In the genomic region with DNA sequence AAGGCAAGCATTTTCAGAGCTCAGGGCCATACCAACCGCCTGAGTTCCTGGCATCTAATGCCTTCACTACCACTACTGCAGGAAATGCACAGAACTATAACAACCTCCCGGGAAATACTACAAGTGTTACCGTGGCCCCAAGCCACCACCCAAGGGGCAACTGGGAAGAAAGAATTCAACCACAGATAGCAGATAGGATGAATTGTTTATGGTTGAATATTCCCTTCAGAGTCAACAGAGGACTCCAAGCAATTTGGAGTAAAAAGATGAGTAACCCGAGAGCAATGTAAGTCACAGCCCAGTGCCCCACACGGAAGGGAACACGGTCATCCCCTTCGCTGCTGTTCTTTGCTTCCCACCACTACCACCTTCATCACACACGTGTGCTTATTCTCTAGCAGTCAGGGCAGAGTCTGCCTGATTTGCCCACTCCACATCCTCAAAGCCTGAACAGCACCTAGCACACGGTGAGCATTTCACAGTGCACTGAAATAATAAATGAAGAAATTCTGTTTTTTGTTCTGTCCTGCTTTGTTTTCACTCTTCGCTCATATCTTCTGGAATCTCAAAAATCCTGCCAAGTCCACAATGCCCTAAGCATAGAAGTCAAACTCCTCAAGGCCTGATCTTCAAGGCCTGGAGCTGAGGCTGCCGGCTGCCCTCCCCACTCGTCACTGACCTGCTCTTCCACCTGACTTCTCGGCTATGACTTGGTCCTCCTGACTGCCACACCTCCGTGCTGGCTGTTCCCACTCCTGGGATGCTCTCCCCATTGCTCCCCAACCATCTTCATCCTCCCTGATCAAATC, we compare ENCODE assay signal across 9 cellular contexts.
DNase-seq lines count a peak whose midpoint lies in the region; ATAC-seq and TF ChIP-seq lines count a peak whose summit lies in the region.
"Had no signal": no experiment of that assay in that cellular context is flagged by ENCODE, and none has a peak within 500 bp of the region (broad histone marks: within the 10 kb centered on the region; RNA-seq: fewer than 3 reads in every experiment).

No MANE protein-coding gene starts in this region.

- H3K27ac ChIP-seq in body of pancreas, result peak overlapping the region; percentile 78 to 88 (median 87)
- H3K27ac ChIP-seq in aorta (ENCODE audit: low read depth in 1 of 2, low read length in 2 of 2), result peak overlapping the region; percentile 96 to 100

- TF ChIP-seq POLR2A in body of pancreas (IDR thresholded peaks at IDR 0.05), result peak in 2 of 3 donors; percentile 20 to 28

- WGBS in body of pancreas, 2 donors, result 37 to 44% methylated on average over 14 of the region's 14 CpGs
- WGBS in aorta, 2 donors, result 5 to 8% methylated on average over 14 of the region's 14 CpGs

- H3K9me3 ChIP-seq in body of pancreas, result no peaks in the 10 kb centered on the region
- H3K9me3 ChIP-seq in aorta (ENCODE audit: control insufficient read depth, low read length), result no peaks in the 10 kb centered on the region

- H3K36me3 ChIP-seq in body of pancreas (replicated peaks in 1 of 2; ENCODE audit: insufficient read depth in 1 of 2, low read depth in 2 of 2) (no peaks in the 10 kb centered on the region), aorta (ENCODE audit: control insufficient read depth in 1 of 2, insufficient read depth in 2 of 2, low read length in 1 of 2) (no peaks in the 10 kb centered on the region)

- H3K4me3 ChIP-seq in body of pancreas, result no peak overlapping the region
- H3K4me3 ChIP-seq in aorta (ENCODE audit: low read length in 2 of 2), result no peak overlapping the region

- TF ChIP-seq CTCF in body of pancreas (IDR thresholded peaks at IDR 0.05), result no peak

- H3K4me1 ChIP-seq in body of pancreas, result peaks cover 69% of the 10 kb centered on the region
- H3K4me1 ChIP-seq in aorta (ENCODE audit: control insufficient read depth in 1 of 2, insufficient read depth in 2 of 2, low read length in 2 of 2), result peaks cover 11 to 18% of the 10 kb centered on the region in 2 donors

- intact Hi-C loops in body of pancreas (cut with DNase I), result no loop called here
- intact Hi-C loops in aorta (cut with DNase I), result loop anchor here (1.0 to 5.0 kb wide), 3 partner anchors 23 to 141 kb away; no protein-coding TSS in a partner anchor

- ATAC-seq in body of pancreas (peak; percentile 73), aorta (ENCODE audit: low FRiP score) (no peak)

- DNase-seq in HK-2 (ENCODE audit: unreplicated experiment) (peak; percentile 84), body of pancreas (peak; percentile 59 to 74 (median 66)), left kidney (ENCODE audit: low read depth, low spot score) (peak; percentile 75), aorta (peak in 1 of 2 donors; percentile 76), foreskin melanocyte (no peak)
- no peak for DNase-seq in stimulated activated CD4-positive, alpha-beta T cell treated with anti-CD3 and anti-CD28 coated beads, Interleukin-15, amount 100 ng/mL, for 24 hours
- DNase-seq in stimulated activated CD4-positive, alpha-beta T cell treated with anti-CD3 and anti-CD28 coated beads, Interleukin-4, amount 100 ng/mL, for 4 hours, result no peak
- DNase-seq: hypothalamus, NCI-H187 had no signal

- H3K27me3 ChIP-seq in body of pancreas, result no peaks in the 10 kb centered on the region
- H3K27me3 ChIP-seq in aorta (ENCODE audit: control insufficient read depth in 1 of 2, insufficient read depth in 2 of 2, low read length in 1 of 2), result no peaks in the 10 kb centered on the region

Comparison
In these comparisons a context has a peak if more than half of its experiments do, and no peak if none do; other contexts are left out.
1. DNase-seq: peak in HK-2 (single experiment), body of pancreas (4 of 4) and left kidney (single experiment); none in stimulated activated CD4-positive, alpha-beta T cell treated with anti-CD3 and anti-CD28 coated beads, Interleukin-15, amount 100 ng/mL, for 24 hours (single experiment), foreskin melanocyte (single experiment) and stimulated activated CD4-positive, alpha-beta T cell treated with anti-CD3 and anti-CD28 coated beads, Interleukin-4, amount 100 ng/mL, for 4 hours (0 of 2).